ENCODE assay signal across 11 cellular contexts in the genomic region with DNA sequence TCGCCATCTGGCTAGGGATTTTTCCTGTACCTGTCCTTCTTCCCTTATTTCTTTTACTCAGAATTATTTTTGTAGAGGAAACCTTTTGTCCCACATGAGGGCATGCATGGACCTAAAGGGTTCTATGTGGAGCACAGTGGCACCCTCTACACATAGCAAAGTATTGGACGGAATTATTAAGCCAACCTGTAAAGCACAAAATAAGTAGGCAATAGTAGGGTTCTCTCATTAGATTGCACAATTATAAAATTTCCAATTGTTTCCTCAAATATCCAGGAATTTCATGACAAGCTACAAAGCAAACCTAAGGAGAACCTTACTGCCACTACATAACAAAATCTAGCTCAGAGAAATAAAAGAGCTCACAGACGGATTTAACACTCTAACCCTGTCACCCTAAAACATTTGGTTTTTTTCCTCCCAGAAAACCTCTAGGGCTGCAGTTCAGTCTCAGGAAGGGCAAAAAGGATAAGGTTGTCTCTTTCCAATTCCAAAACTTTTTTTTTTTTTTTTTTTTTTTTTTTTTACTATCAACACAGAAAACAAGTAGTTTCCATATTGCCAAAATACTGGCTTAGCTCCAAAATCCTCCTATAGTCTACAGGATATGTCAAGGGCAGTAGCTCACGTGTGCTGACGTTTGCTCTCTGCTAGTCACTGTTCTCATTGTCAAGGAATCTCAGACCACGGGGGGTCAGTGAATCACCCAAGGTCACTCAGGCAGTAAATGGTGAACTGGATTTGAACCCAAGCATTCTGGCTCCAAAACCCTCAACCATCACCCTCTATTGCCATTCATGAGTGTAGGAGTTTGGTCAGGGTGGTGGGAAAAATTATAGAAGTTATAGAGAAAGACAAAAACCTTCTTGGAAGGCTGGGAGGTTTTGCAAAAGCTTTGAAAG. TPM values are rescaled to one million over a fixed set of nuclear protein-coding genes. Genes with fewer than 3 reads are reported as not detected.
A peak's percentile ranks its signal among the peaks of the same experiment; 100 is the strongest.
DNase-seq lines count a peak whose midpoint lies in the region; ATAC-seq, FAIRE-seq and TF ChIP-seq lines count a peak whose summit lies in the region.
"Had no signal": no experiment of that assay in that cellular context is flagged by ENCODE, and none has a peak within 500 bp of the region (broad histone marks: within the 10 kb centered on the region; RNA-seq: fewer than 3 reads in every experiment).

No MANE protein-coding gene starts in this region.

- intact Hi-C loops in Right ventricle myocardium superior (cut with DNase I) (no loop called here), cardiac septum (cut with DNase I) (no loop called here), vagina (cut with DNase I) (no loop called here)

- H3K36me3 ChIP-seq in astrocyte (ENCODE audit: insufficient read depth, low read length) (no peaks in the 10 kb centered on the region), vagina (no peaks in the 10 kb centered on the region)
- H3K36me3 ChIP-seq: BLaER1 treated with 17β-estradiol and CSF1 and Interleukin-3, amounts not matched to agents 10 nM and 100 nM had no signal

- peaks cover 2% of the 10 kb centered on the region for H3K27me3 Mint-ChIP-seq in astrocyte (ENCODE audit: low read depth, unreplicated experiment)
- H3K27me3 Mint-ChIP-seq: stimulated activated naive CD8-positive, alpha-beta T cell treated with anti-CD3 and anti-CD28 coated beads, Interleukin-15, amount 100 ng/mL, for 72 hours had no signal

- H3K27me3 ChIP-seq in astrocyte (ENCODE audit: insufficient read depth, low read length) (no peaks in the 10 kb centered on the region), vagina (no peaks in the 10 kb centered on the region)
- H3K27me3 ChIP-seq: BLaER1 treated with 17β-estradiol and CSF1 and Interleukin-3, amounts not matched to agents 10 nM and 100 nM had no signal

- H4K20me1 ChIP-seq in astrocyte (ENCODE audit: insufficient read depth, low read length), result no peaks in the 10 kb centered on the region
- H4K20me1 ChIP-seq: BLaER1 treated with 17β-estradiol and CSF1 and Interleukin-3, amounts not matched to agents 10 nM and 100 nM had no signal

- TF ChIP-seq POLR2A in vagina (IDR thresholded peaks at IDR 0.05), result no peak

- no peak for TF ChIP-seq CTCF in astrocyte (IDR thresholded peaks at IDR 0.05; ENCODE audit: insufficient read depth, low read depth, low read length)
- no peak for TF ChIP-seq CTCF in vagina (IDR thresholded peaks at IDR 0.05)

- H3K9me3 Mint-ChIP-seq in astrocyte (ENCODE audit: unreplicated experiment), result peaks cover 3% of the 10 kb centered on the region

- no peak for DNase-seq in Right ventricle myocardium superior
- no peak for DNase-seq in cardiac septum (ENCODE audit: low spot score)
- DNase-seq in astrocyte (ENCODE audit: low read depth), result peak; percentile 99
- peak; percentile 49 for DNase-seq in iPS-NIHi11 (ENCODE audit: low spot score)
- DNase-seq in vagina (ENCODE audit: extremely low spot score in 2 of 2), result no peak
- DNase-seq in nucleus accumbens (lab: John Stamatoyannopoulos, UW), result no peak
- no peak for DNase-seq in stimulated activated naive CD4-positive, alpha-beta T cell treated with Interleukin-2 at 50 U/mL for 16 hours (lab: John Stamatoyannopoulos, UW)
- DNase-seq in ecto neural progenitor cell (ENCODE audit: low spot score), result no peak
- DNase-seq: erythroblast; stimulated activated naive CD8-positive, alpha-beta T cell treated with anti-CD3 and anti-CD28 coated beads, Interleukin-15, amount 100 ng/mL, for 72 hours had no signal

- H3K4me2 ChIP-seq in astrocyte (ENCODE audit: low read length), result peak overlapping the region; percentile 69
- H3K4me2 ChIP-seq: BLaER1 treated with 17β-estradiol and CSF1 and Interleukin-3, amounts not matched to agents 10 nM and 100 nM had no signal

- no peaks in the 10 kb centered on the region for H3K36me3 Mint-ChIP-seq in astrocyte (ENCODE audit: low read depth, unreplicated experiment)

- peak overlapping the region; percentile 77 for H3K9ac ChIP-seq in astrocyte (ENCODE audit: low read length)
- H3K9ac ChIP-seq: BLaER1 treated with 17β-estradiol and CSF1 and Interleukin-3, amounts not matched to agents 10 nM and 100 nM had no signal

- H3K27ac ChIP-seq in astrocyte (ENCODE audit: low read depth, low read length) (peak overlapping the region; percentile 98), vagina (peak overlapping the region; percentile 37)
- H3K27ac ChIP-seq: BLaER1 treated with 17β-estradiol and CSF1 and Interleukin-3, amounts not matched to agents 10 nM and 100 nM had no signal

- H3K9me3 ChIP-seq in astrocyte (ENCODE audit: insufficient read depth, low read depth, low read length), result no peaks in the 10 kb centered on the region
- no peaks in the 10 kb centered on the region for H3K9me3 ChIP-seq in vagina

- H3K79me2 ChIP-seq in astrocyte (ENCODE audit: insufficient read depth, low read length), result peaks cover 33% of the 10 kb centered on the region

- H3K4me1 ChIP-seq in astrocyte (ENCODE audit: insufficient read depth, low read length) (peaks cover 24% of the 10 kb centered on the region), vagina (no peaks in the 10 kb centered on the region)
- H3K4me1 ChIP-seq: BLaER1 treated with 17β-estradiol and CSF1 and Interleukin-3, amounts not matched to agents 10 nM and 100 nM had no signal

- FAIRE-seq in astrocyte (lab: Jason Lieb, UNC), result peak; percentile 39

- peak overlapping the region; percentile 78 for H3K27ac Mint-ChIP-seq in astrocyte (ENCODE audit: unreplicated experiment)
- H3K27ac Mint-ChIP-seq: stimulated activated naive CD8-positive, alpha-beta T cell treated with anti-CD3 and anti-CD28 coated beads, Interleukin-15, amount 100 ng/mL, for 72 hours had no signal

- H3K4me3 ChIP-seq in astrocyte (ENCODE audit: insufficient read depth, low read depth, low read length), result peak overlapping the region; percentile 8
- H3K4me3 ChIP-seq in vagina, result no peak overlapping the region
- H3K4me3 ChIP-seq: BLaER1 treated with 17β-estradiol and CSF1 and Interleukin-3, amounts not matched to agents 10 nM and 100 nM had no signal

- H2AFZ ChIP-seq in astrocyte (ENCODE audit: low read depth, low read length), result no peak overlapping the region

- no peak overlapping the region for H3K4me3 Mint-ChIP-seq in astrocyte (ENCODE audit: unreplicated experiment)
- H3K4me3 Mint-ChIP-seq: stimulated activated naive CD8-positive, alpha-beta T cell treated with anti-CD3 and anti-CD28 coated beads, Interleukin-15, amount 100 ng/mL, for 72 hours had no signal

- peaks cover 14% of the 10 kb centered on the region for H3K4me1 Mint-ChIP-seq in astrocyte (ENCODE audit: low read depth, unreplicated experiment)
- H3K4me1 Mint-ChIP-seq: stimulated activated naive CD8-positive, alpha-beta T cell treated with anti-CD3 and anti-CD28 coated beads, Interleukin-15, amount 100 ng/mL, for 72 hours had no signal

- peak; percentile 70 for ATAC-seq in Right ventricle myocardium superior (ENCODE audit: poor library complexity)
- ATAC-seq: stimulated activated naive CD8-positive, alpha-beta T cell treated with anti-CD3 and anti-CD28 coated beads, Interleukin-15, amount 100 ng/mL, for 72 hours had no signal

RNA-seq across cellular contexts. Expression of a gene that starts 52.3 kb away (rescaled TPM):
- total RNA-seq in Right ventricle myocardium superior (51.1 TPM), cardiac septum (18.5 TPM), astrocyte (14.1 and 16.9 TPM in 2 replicates), vagina (7.4 TPM)

Comparison
In these comparisons a context has a peak if more than half of its experiments do, and no peak if none do; other contexts are left out.
1. DNase-seq: peak in astrocyte (single experiment) and iPS-NIHi11 (single experiment); none in Right ventricle myocardium superior (single experiment), cardiac septum (single experiment), vagina (0 of 2), nucleus accumbens (0 of 56), stimulated activated naive CD4-positive, alpha-beta T cell treated with Interleukin-2 at 50 U/mL for 16 hours (single experiment) and ecto neural progenitor cell (single experiment).